ENCODE assay signal across 8 cellular contexts in the genomic region with DNA sequence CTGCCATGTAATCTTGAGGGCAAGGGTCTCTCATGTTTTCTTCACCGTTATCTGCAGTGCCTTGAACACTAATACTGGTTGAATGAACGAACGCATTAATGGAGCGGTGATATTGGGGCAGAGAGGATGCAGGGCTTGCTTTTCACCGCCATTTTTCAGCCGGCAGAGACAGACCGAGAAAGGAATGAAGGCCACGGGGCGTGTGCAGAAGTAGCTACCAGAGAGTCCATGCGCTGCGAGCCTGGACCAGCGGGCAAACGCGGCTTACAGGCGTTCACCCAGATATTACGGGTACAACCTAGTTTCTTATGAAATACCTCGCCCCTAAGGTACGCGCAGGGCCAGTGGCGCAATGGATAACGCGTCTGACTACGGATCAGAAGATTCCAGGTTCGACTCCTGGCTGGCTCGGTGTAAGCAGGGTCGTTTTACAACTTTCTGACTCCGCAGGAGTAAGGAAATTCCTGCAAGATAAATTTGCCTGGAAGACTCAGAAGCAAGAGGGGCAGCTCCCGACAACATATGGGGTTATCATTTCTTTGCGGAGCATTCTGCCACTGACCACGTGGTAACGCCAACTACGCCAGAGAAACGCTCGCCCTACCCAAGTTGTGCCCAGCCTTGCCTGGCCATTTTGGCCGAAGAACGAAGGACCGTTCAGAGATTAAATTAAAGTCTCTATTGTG. TPM values are rescaled to one million over a fixed set of nuclear protein-coding genes. Genes with fewer than 3 reads are reported as not detected.
DNase-seq lines count a peak whose midpoint lies in the region; ATAC-seq, FAIRE-seq and TF ChIP-seq lines count a peak whose summit lies in the region.

No MANE protein-coding gene starts in this region.

- no peak for TF ChIP-seq RAD21 in A549 (conservative IDR thresholded peaks at IDR 0.05 in 1 of 2, IDR thresholded peaks at IDR 0.05 in 1 of 2)

- CTCF ChIA-PET in A549 (lab: Yijun Ruan, JAX) (interaction anchor here (0.7 to 3.6 kb wide), 9 partner anchors 12 to 208 kb away, joined by 3 to 20 read pairs (median 4); no protein-coding TSS in a partner anchor), WTC11 (lab: Charles Lee) (interaction anchor here (0.7 to 3.8 kb wide), 12 partner anchors 13 to 215 kb away, joined by 3 to 19 read pairs (median 8); a partner anchor contains a TSS)

- FAIRE-seq in A549 (lab: Jason Lieb, UNC) = no peak

- peak overlapping the region; percentile 97 for H3K4me2 ChIP-seq in A549

- TF ChIP-seq CTCF in A549 (IDR thresholded peaks at IDR 0.05) (no peak), WTC11 (IDR thresholded peaks at IDR 0.05) (no peak), cardiac fibroblast (IDR thresholded peaks at IDR 0.05; ENCODE audit: low read depth, low read length) (no peak)

- DNase-seq in A549 (ENCODE audit: low read depth in 1 of 2, low spot score in 1 of 2) (peak in 1 of 2 experiments; percentile 97), NCI-H2227 (lab: John Stamatoyannopoulos, UW; ENCODE audit: unreplicated experiment) (peak; percentile 97), WTC11 (ENCODE audit: low spot score) (peak; percentile 92), cardiac fibroblast (ENCODE audit: low read depth in 2 of 2) (peak; percentile 96 to 98), islet precursor cell (peak; percentile 96)
- peak; percentile 91 to 94 for DNase-seq in stimulated activated CD4-positive, alpha-beta T cell treated with anti-CD3 and anti-CD28 coated beads, Interleukin-12 subunit alpha, Interleukin-12 subunit beta, amount 100 ng/mL, for 24 hours (ENCODE audit: low read depth in 2 of 2)

- H3K27ac ChIP-seq in A549 = peak overlapping the region; percentile 85 to 100

- H3K36me3 Mint-ChIP-seq in WTC11 = peaks cover 8% of the 10 kb centered on the region; the same call in 1 of the 2 replicates

- H3K27me3 Mint-ChIP-seq in WTC11 (ENCODE audit: low read depth) = no peaks in the 10 kb centered on the region

- peak; percentile 83 to 85 for ATAC-seq in A549
- ATAC-seq in GM18870 (IDR thresholded peaks at IDR 0.05; ENCODE audit: unreplicated experiment) = peak; percentile 46
- peak; percentile 41 for ATAC-seq in HG03139 (IDR thresholded peaks at IDR 0.05; ENCODE audit: unreplicated experiment)
- peak; percentile 68 for ATAC-seq in WTC11

- peaks cover 47% of the 10 kb centered on the region for H3K4me1 ChIP-seq in A549

- peak overlapping the region; percentile 100 for H3K27ac Mint-ChIP-seq in WTC11

- no peak for TF ChIP-seq EP300 in A549 (IDR thresholded peaks at IDR 0.05)

- no peaks in the 10 kb centered on the region for H3K9me3 ChIP-seq in A549

- TF ChIP-seq POLR2A in A549 (IDR thresholded peaks at IDR 0.05; ENCODE audit: low read length) = no peak

- WGBS in A549 (ENCODE audit: missing lambda C conversion rate) = under 1% methylated on average over 25 of the region's 37 CpGs

- no peaks in the 10 kb centered on the region for H3K9me3 Mint-ChIP-seq in WTC11

- H3K4me3 ChIP-seq in A549 (peak overlapping the region; percentile 97), cardiac fibroblast (replicated peaks in 1 of 2; ENCODE audit: low read depth in 2 of 2, low read length in 2 of 2) (peak overlapping the region; percentile 67 to 82)

- POLR2A ChIA-PET in A549 (lab: Yijun Ruan, JAX) = interaction anchor here (0.7 to 2.1 kb wide), 16 partner anchors 9 to 1271 kb away, joined by 3 to 14 read pairs (median 4); a partner anchor contains a TSS
- POLR2A ChIA-PET in WTC11 (lab: Charles Lee) = interaction anchor here (0.9 to 2.0 kb wide), 9 partner anchors 11 to 609 kb away, joined by 3 to 11 read pairs (median 4); a partner anchor contains a TSS

- peak overlapping the region; percentile 96 for H3K4me3 Mint-ChIP-seq in WTC11

- H3K4me1 Mint-ChIP-seq in WTC11 = peaks cover 38% of the 10 kb centered on the region

TF ChIP-seq in A549, 52 proteins besides CTCF, POLR2A, EP300 and RAD21 (continues in another document):
- TF ChIP-seq TFCP2L1 (CRISPR knock-in tag; IDR thresholded peaks at IDR 0.05) (no peak), CEBPB (IDR thresholded peaks at IDR 0.05) (peak; percentile 30 to 81; a peak in 2 of 4 replicates), RNF2 (IDR thresholded peaks at IDR 0.05; ENCODE audit: borderline replicate concordance, low read depth) (no peak), HOXB5 (CRISPR knock-in tag; IDR thresholded peaks at IDR 0.05) (0 out of 2 replicates have a peak, but pooled peaks have one; percentile 33), RCOR1 (IDR thresholded peaks at IDR 0.05; ENCODE audit: low read depth, low read length) (no peak), SREBF2 (IDR thresholded peaks at IDR 0.05) (peak; percentile 72)
- TF ChIP-seq, protein P1, sequence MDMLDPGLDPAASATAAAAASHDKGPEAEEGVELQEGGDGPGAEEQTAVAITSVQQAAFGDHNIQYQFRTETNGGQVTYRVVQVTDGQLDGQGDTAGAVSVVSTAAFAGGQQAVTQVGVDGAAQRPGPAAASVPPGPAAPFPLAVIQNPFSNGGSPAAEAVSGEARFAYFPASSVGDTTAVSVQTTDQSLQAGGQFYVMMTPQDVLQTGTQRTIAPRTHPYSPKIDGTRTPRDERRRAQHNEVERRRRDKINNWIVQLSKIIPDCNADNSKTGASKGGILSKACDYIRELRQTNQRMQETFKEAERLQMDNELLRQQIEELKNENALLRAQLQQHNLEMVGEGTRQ (IDR thresholded peaks at IDR 0.05) = peak; percentile 77
- TF ChIP-seq, protein P2, sequence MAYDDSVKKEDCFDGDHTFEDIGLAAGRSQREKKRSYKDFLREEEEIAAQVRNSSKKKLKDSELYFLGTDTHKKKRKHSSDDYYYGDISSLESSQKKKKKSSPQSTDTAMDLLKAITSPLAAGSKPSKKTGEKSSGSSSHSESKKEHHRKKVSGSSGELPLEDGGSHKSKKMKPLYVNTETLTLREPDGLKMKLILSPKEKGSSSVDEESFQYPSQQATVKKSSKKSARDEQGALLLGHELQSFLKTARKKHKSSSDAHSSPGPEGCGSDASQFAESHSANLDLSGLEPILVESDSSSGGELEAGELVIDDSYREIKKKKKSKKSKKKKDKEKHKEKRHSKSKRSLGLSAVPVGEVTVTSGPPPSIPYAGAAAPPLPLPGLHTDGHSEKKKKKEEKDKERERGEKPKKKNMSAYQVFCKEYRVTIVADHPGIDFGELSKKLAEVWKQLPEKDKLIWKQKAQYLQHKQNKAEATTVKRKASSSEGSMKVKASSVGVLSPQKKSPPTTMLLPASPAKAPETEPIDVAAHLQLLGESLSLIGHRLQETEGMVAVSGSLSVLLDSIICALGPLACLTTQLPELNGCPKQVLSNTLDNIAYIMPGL (CRISPR knock-in tag; IDR thresholded peaks at IDR 0.05; ENCODE audit: borderline replicate concordance) = peak; percentile 79; the same call in 1 of the 2 replicates

TF ChIP-seq in WTC11, 78 proteins besides CTCF, POLR2A, EP300 and RAD21 (continues in another document):
- TF ChIP-seq FOXK1 (CRISPR knock-in tag; IDR thresholded peaks at IDR 0.05) = peak; percentile 36; the same call in 1 of the 2 replicates
- TF ChIP-seq, protein P3, sequence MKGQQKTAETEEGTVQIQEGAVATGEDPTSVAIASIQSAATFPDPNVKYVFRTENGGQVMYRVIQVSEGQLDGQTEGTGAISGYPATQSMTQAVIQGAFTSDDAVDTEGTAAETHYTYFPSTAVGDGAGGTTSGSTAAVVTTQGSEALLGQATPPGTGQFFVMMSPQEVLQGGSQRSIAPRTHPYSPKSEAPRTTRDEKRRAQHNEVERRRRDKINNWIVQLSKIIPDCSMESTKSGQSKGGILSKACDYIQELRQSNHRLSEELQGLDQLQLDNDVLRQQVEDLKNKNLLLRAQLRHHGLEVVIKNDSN (CRISPR knock-in tag; IDR thresholded peaks at IDR 0.05) = peak; percentile 79
- no peak for TF ChIP-seq OVOL2 (CRISPR knock-in tag; IDR thresholded peaks at IDR 0.05; ENCODE audit: borderline replicate concordance)
- peak; percentile 71 for TF ChIP-seq CREM (CRISPR knock-in tag; IDR thresholded peaks at IDR 0.05)
- TF ChIP-seq TP53 (CRISPR knock-in tag; IDR thresholded peaks at IDR 0.05) = no peak
- no peak for TF ChIP-seq ZNF317 (CRISPR knock-in tag; IDR thresholded peaks at IDR 0.05; ENCODE audit: borderline replicate concordance, low read depth)
- no peak for TF ChIP-seq SOX15 (CRISPR knock-in tag; IDR thresholded peaks at IDR 0.05)

RNA-seq across cellular contexts. Expression of a gene that starts 0.9 kb away (rescaled TPM):
- 59.0 and 62.9 TPM in 2 replicates for polyA plus RNA-seq in A549 (2011; rRNA removed)
- polyA plus RNA-seq in A549 (2012; cell fraction: cytosol; rRNA removed) = 28.7 and 30.1 TPM in 2 replicates
- polyA plus RNA-seq in A549 (2012; cell fraction: nucleus; rRNA removed) = 10.3 and 11.7 TPM in 2 replicates
- 52.8 to 55.0 TPM (median 53.0 TPM) in 3 replicates for polyA plus RNA-seq in A549 (2017; fragmentation: RNase III; extraction: RNeasy Plus Mini Kit Qiagen cat#74134 plus additional on column Dnase treatment)
- polyA minus RNA-seq in A549 (2011; rRNA and poly(A)+ RNA removed) = 15.7 and 16.9 TPM in 2 replicates
- total RNA-seq in WTC11 (2021) = 57.1 to 67.4 TPM (median 57.6 TPM) in 3 replicates

RNA-seq across cellular contexts. Expression of a gene that starts 37.2 kb away (rescaled TPM):
- polyA plus RNA-seq in A549 (2011; rRNA removed) (not detected in 2 replicates), A549 (2017; fragmentation: RNase III; extraction: RNeasy Plus Mini Kit Qiagen cat#74134 plus additional on column Dnase treatment) (not detected in 3 replicates)
- 0.01 TPM in 1 of 2 replicates, not detected in the other for polyA plus RNA-seq in A549 (2012; cell fraction: cytosol; rRNA removed)
- polyA plus RNA-seq in A549 (2012; cell fraction: nucleus; rRNA removed) = 0.02 TPM in 1 of 2 replicates, not detected in the other
- not detected in 2 replicates for polyA minus RNA-seq in A549 (2011; rRNA and poly(A)+ RNA removed)
- total RNA-seq in WTC11 (2021) = 0.14 to 0.15 TPM in 2 of 3 replicates, not detected in the other

RNA-seq across cellular contexts. Expression of a gene that starts 59.5 kb away (rescaled TPM):
- polyA plus RNA-seq in A549 (2011; rRNA removed) (10.6 and 11.9 TPM in 2 replicates), A549 (2017; fragmentation: RNase III; extraction: RNeasy Plus Mini Kit Qiagen cat#74134 plus additional on column Dnase treatment) (10.6 to 11.5 TPM (median 11.1 TPM) in 3 replicates)
- 14.0 and 18.5 TPM in 2 replicates for polyA plus RNA-seq in A549 (2012; cell fraction: cytosol; rRNA removed)
- 12.6 and 12.9 TPM in 2 replicates for polyA plus RNA-seq in A549 (2012; cell fraction: nucleus; rRNA removed)
- 8.2 and 10.0 TPM in 2 replicates for polyA minus RNA-seq in A549 (2011; rRNA and poly(A)+ RNA removed)
- 21.0 to 22.1 TPM (median 21.6 TPM) in 3 replicates for total RNA-seq in WTC11 (2021)
